ENCODE assay signal across 29 cellular contexts in the genomic region with DNA sequence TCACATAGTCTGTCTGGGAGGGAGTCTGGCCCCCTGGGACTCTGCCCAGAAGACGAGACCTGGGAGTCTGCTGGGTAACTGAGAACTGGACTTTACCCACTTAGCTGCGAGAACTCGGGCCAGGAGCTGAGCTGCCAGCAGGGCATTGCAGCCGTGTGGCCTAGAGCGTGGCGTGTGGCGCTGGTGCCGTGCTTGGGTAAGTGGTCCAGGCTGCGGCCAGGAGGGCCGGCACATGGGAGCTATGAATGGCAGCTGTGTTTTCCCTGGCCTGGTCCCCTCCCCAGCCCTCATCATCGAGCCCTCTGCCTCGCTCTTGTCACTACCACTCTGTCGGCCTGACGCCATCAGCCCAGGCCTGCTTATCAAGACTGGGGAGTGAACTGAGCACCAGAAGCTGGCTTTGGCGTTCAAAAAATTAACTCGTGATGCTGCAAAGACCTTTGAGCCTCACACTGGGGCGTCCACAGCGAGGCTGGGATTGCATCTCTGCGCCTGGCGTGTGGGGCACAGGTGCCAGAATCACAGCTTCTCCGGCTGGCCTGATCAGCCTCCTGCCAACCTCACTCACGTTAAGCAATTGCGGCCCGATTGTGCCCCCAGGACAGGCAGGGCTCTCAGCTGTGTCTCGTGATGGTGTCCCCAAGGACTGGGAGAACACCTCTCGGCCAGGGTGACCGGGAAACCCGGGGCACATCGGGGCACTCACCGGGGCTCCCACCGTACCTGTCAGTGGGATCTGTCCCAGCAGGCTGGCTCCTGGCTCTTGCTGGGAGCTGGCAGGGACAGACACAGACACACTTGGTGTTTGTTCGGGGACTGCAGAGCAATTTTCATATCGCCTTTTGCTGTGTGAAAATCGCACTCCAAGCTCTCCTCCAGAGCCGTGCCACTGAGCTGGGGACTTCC.
A peak's percentile ranks its signal among the peaks of the same experiment; 100 is the strongest.
DNase-seq lines count a peak whose midpoint lies in the region; ATAC-seq, FAIRE-seq and TF ChIP-seq lines count a peak whose summit lies in the region.
"Had no signal": no experiment of that assay in that cellular context is flagged by ENCODE, and none has a peak within 500 bp of the region (broad histone marks: within the 10 kb centered on the region; RNA-seq: fewer than 3 reads in every experiment).

No MANE protein-coding gene starts in this region.

- no peak overlapping the region for H3K9ac ChIP-seq in H1 (replicated peaks in 1 of 4; ENCODE audit: extremely low read depth in 1 of 4, low read depth in 3 of 4, low read length in 3 of 4)
- H3K9ac ChIP-seq in neuronal stem cell (ENCODE audit: low read depth, low read length, poor library complexity): peak overlapping the region; percentile 68
- H3K9ac ChIP-seq in neural progenitor cell: no peak overlapping the region

- H2AFZ ChIP-seq in H1 (ENCODE audit: low read length) (no peak overlapping the region), neuronal stem cell (ENCODE audit: low read length) (no peak overlapping the region), neural progenitor cell (replicated peaks) (no peak overlapping the region)

- no peaks in the 10 kb centered on the region; a peak in 1 of 8 replicates for H3K36me3 ChIP-seq in H1 (ENCODE audit: control insufficient read depth in 2 of 4, insufficient read depth in 4 of 4, low read length in 3 of 4)
- peaks cover 7 to 62% of the 10 kb centered on the region in 2 donors for H3K36me3 ChIP-seq in neuronal stem cell (replicated peaks in 1 of 2; ENCODE audit: control insufficient read depth in 2 of 2, insufficient read depth in 2 of 2, low read length in 2 of 2)
- no peaks in the 10 kb centered on the region for H3K36me3 ChIP-seq in neural progenitor cell
- H3K36me3 ChIP-seq: transverse colon had no signal

- H3K27ac ChIP-seq in H1 (ENCODE audit: low read depth, low read length): no peak overlapping the region; the same call in 1 of the 2 replicates
- H3K27ac ChIP-seq in right cardiac atrium (ENCODE audit: low read length): peak overlapping the region; percentile 17
- H3K27ac ChIP-seq in neuronal stem cell (replicated peaks; ENCODE audit: low read length): no peak overlapping the region
- H3K27ac ChIP-seq in neural progenitor cell: no peak overlapping the region
- H3K27ac ChIP-seq: esophagus squamous epithelium, transverse colon had no signal

- peaks cover 12% of the 10 kb centered on the region for H3K36me3 Mint-ChIP-seq in neural progenitor cell

- peaks cover 2% of the 10 kb centered on the region for H3K27me3 Mint-ChIP-seq in neural progenitor cell (ENCODE audit: insufficient read depth, low read depth)
- H3K27me3 Mint-ChIP-seq: dendritic cell treated with granulocyte-macrophage colony-stimulating factor and Interleukin-4, amounts not matched to agents 40 ng/mL and 50 ng/mL, for 4 days; progenitor cell of endocrine pancreas; stimulated activated naive CD8-positive, alpha-beta T cell treated with anti-CD3 and anti-CD28 coated beads, Interleukin-15, amount 100 ng/mL, for 72 hours had no signal

- no peak for FAIRE-seq in H1 (lab: Jason Lieb, UNC)
- FAIRE-seq: A204.1, K562 had no signal

- H2BK15ac ChIP-seq in H1 (ENCODE audit: low read length) (no peak overlapping the region), neuronal stem cell (ENCODE audit: low read length) (no peak overlapping the region)

- DNase-seq in C1 segment of cervical spinal cord (lab: John Stamatoyannopoulos, UW) (peak in 10 of 14 donors; percentile 9 to 76 (median 31)), H1 (ENCODE audit: low read depth in 1 of 2, low spot score in 2 of 2) (no peak), right cardiac atrium (peak; percentile 71 to 88 (median 81)), neuronal stem cell (ENCODE audit: low spot score) (no peak), NCI-H2029 (lab: John Stamatoyannopoulos, UW) (no peak), neural progenitor cell (ENCODE audit: low spot score) (no peak)
- DNase-seq: activated CD4-positive, alpha-beta T cell treated with anti-CD3 and anti-CD28 coated beads, Interleukin-2, amount 50 U/mL, for 1 hour; activated naive CD4-positive, alpha-beta T cell treated with Interleukin-2 at 50 U/mL for 16 hours; adrenal gland; CD8-positive, alpha-beta T cell; DMS 273 treated with DMSO at 0.1 percent for 48 hours; esophagus squamous epithelium; foreskin melanocyte; islet precursor cell; mammary epithelial cell; NCI-H2081; NCI-H2227 treated with DMSO at 0.1 percent for 48 hours; NCI-H69; stimulated activated CD4-positive, alpha-beta T cell treated with anti-CD3 and anti-CD28 coated beads, Interleukin-15, amount 100 ng/mL, for 24 hours; stimulated activated naive CD8-positive, alpha-beta T cell treated with anti-CD3 and anti-CD28 coated beads, Interleukin-15, amount 100 ng/mL, for 72 hours; SW 1271; T-helper 9 cell; transverse colon had no signal

- H2BK120ac ChIP-seq in H1 (replicated peaks; ENCODE audit: low read depth, low read length): no peak overlapping the region
- H2BK120ac ChIP-seq in neuronal stem cell (ENCODE audit: low read depth, low read length): peak overlapping the region; percentile 7

- POLR2A ChIA-PET in H1 (lab: Charles Lee; ENCODE audit: partially characterized antibody): interaction anchor here (0.7 kb wide), 1 partner anchor 534 kb away, joined by 3 read pairs; no protein-coding TSS in a partner anchor

- H3K14ac ChIP-seq in H1 (ENCODE audit: insufficient read length): no peak overlapping the region
- H3K14ac ChIP-seq in neuronal stem cell (ENCODE audit: low read length): no peak overlapping the region

- H4K8ac ChIP-seq in H1 (ENCODE audit: extremely low read depth, insufficient read depth, low read length) (peak overlapping the region; percentile 42; the same call in 1 of the 2 replicates), neuronal stem cell (ENCODE audit: low read depth, low read length) (no peak overlapping the region)

- H3K27ac Mint-ChIP-seq in neural progenitor cell: no peak overlapping the region
- H3K27ac Mint-ChIP-seq: CD8-positive, alpha-beta T cell; dendritic cell treated with granulocyte-macrophage colony-stimulating factor and Interleukin-4, amounts not matched to agents 40 ng/mL and 50 ng/mL, for 4 days; progenitor cell of endocrine pancreas had no signal

- H3K23ac ChIP-seq in H1 (ENCODE audit: insufficient read length) (no peak overlapping the region), neuronal stem cell (ENCODE audit: low read depth, low read length, poor library complexity) (peak overlapping the region; percentile 62)

- H3K4me1 ChIP-seq in H1 (replicated peaks in 1 of 4; ENCODE audit: control insufficient read depth in 3 of 4, insufficient read depth in 4 of 4, low read length in 3 of 4) (peaks cover 0 to 6% (median 0%) of the 10 kb centered on the region in 4 experiments; a peak in 3 of 7 replicates), right cardiac atrium (ENCODE audit: control insufficient read depth, insufficient read depth, low read length) (no peaks in the 10 kb centered on the region), neuronal stem cell (ENCODE audit: control insufficient read depth in 2 of 2, insufficient read depth in 1 of 2, low read depth in 1 of 2, low read length in 2 of 2) (peaks cover 7 to 11% of the 10 kb centered on the region in 2 donors), neural progenitor cell (peaks cover 14% of the 10 kb centered on the region)
- H3K4me1 ChIP-seq: transverse colon had no signal

- H3K4ac ChIP-seq in H1 (replicated peaks; ENCODE audit: insufficient read length, low read depth, low read length): no peak overlapping the region
- no peak overlapping the region for H3K4ac ChIP-seq in neuronal stem cell (ENCODE audit: low read length)

- intact Hi-C loops in right cardiac atrium (cut with DNase I): loop anchor here in 2 of 4 donors (5.0 to 10.0 kb wide), 2 partner anchors 80 to 87 kb away; no protein-coding TSS in a partner anchor

- H4K91ac ChIP-seq in H1 (replicated peaks; ENCODE audit: insufficient read length, low read length): no peak overlapping the region
- no peak overlapping the region for H4K91ac ChIP-seq in neuronal stem cell (ENCODE audit: low read depth, low read length, poor library complexity)

- H3K18ac ChIP-seq in H1 (ENCODE audit: extremely low read depth, low read length) (no peak overlapping the region), neuronal stem cell (ENCODE audit: low read length) (peak overlapping the region; percentile 13)

- peaks cover 4% of the 10 kb centered on the region for H3F3A ChIP-seq in neural progenitor cell (ENCODE audit: low read depth)

- 0 out of 2 replicates have a peak, but pooled peaks cover 2% of the 10 kb centered on the region for H3K79me1 ChIP-seq in H1 (ENCODE audit: low read depth, low read length)
- H3K79me1 ChIP-seq in neuronal stem cell (ENCODE audit: low read depth, low read length): peaks cover 7% of the 10 kb centered on the region

- no peak overlapping the region for H2AK5ac ChIP-seq in H1 (ENCODE audit: low read depth, low read length)
- H2AK5ac ChIP-seq in neuronal stem cell (ENCODE audit: low read depth, low read length): no peak overlapping the region

- no peaks in the 10 kb centered on the region for H3K27me3 ChIP-seq in H1 (replicated peaks in 1 of 4; ENCODE audit: control insufficient read depth in 3 of 4, extremely low read depth in 1 of 4, insufficient read depth in 3 of 4, low read length in 3 of 4)
- H3K27me3 ChIP-seq in right cardiac atrium (ENCODE audit: control insufficient read depth, insufficient read depth): no peaks in the 10 kb centered on the region
- H3K27me3 ChIP-seq in neuronal stem cell (ENCODE audit: control insufficient read depth in 3 of 3, insufficient read depth in 3 of 3, low read depth in 1 of 3, low read length in 3 of 3): no peaks in the 10 kb centered on the region
- H3K27me3 ChIP-seq in neural progenitor cell: no peaks in the 10 kb centered on the region
- H3K27me3 ChIP-seq: adrenal gland, esophagus squamous epithelium, transverse colon had no signal

- H4K20me1 ChIP-seq in H1 (replicated peaks in 1 of 2; ENCODE audit: control insufficient read depth in 1 of 2, insufficient read depth in 2 of 2, low read length in 2 of 2): peaks cover 0 to 7% of the 10 kb centered on the region in 2 experiments
- peaks cover 20% of the 10 kb centered on the region for H4K20me1 ChIP-seq in neural progenitor cell (ENCODE audit: low read depth)

- H3K56ac ChIP-seq in H1 (replicated peaks; ENCODE audit: insufficient read length, low read depth, low read length): no peak overlapping the region

- no peak overlapping the region for H3K4me3 Mint-ChIP-seq in neural progenitor cell
- H3K4me3 Mint-ChIP-seq: CD8-positive, alpha-beta T cell; dendritic cell treated with granulocyte-macrophage colony-stimulating factor and Interleukin-4, amounts not matched to agents 40 ng/mL and 50 ng/mL, for 4 days; stimulated activated naive CD8-positive, alpha-beta T cell treated with anti-CD3 and anti-CD28 coated beads, Interleukin-15, amount 100 ng/mL, for 72 hours had no signal

- H3K4me1 Mint-ChIP-seq in neural progenitor cell: peaks cover 22% of the 10 kb centered on the region
- H3K4me1 Mint-ChIP-seq: stimulated activated naive CD8-positive, alpha-beta T cell treated with anti-CD3 and anti-CD28 coated beads, Interleukin-15, amount 100 ng/mL, for 72 hours had no signal

- no peak overlapping the region for H3K4me3 ChIP-seq in H1 (ENCODE audit: extremely low read depth in 1 of 4, insufficient read depth in 2 of 4, low read depth in 3 of 4, low read length in 4 of 4)
- H3K4me3 ChIP-seq in right cardiac atrium (ENCODE audit: low read length): no peak overlapping the region
- no peak overlapping the region for H3K4me3 ChIP-seq in neuronal stem cell (ENCODE audit: low read length in 2 of 2)
- no peak overlapping the region for H3K4me3 ChIP-seq in neural progenitor cell
- H3K4me3 ChIP-seq: adrenal gland, esophagus squamous epithelium, K562, transverse colon had no signal

- TF ChIP-seq EP300 in H1 (IDR thresholded peaks at IDR 0.05; ENCODE audit: borderline replicate concordance in 1 of 2, low read depth in 2 of 2, low read length in 2 of 2): no peak

- H3K9me3 Mint-ChIP-seq in neural progenitor cell: no peaks in the 10 kb centered on the region
- H3K9me3 Mint-ChIP-seq: CD8-positive, alpha-beta T cell; dendritic cell treated with granulocyte-macrophage colony-stimulating factor and Interleukin-4, amounts not matched to agents 40 ng/mL and 50 ng/mL, for 4 days; stimulated activated naive CD8-positive, alpha-beta T cell treated with anti-CD3 and anti-CD28 coated beads, Interleukin-15, amount 100 ng/mL, for 72 hours had no signal

- H3K9me3 ChIP-seq in H1 (ENCODE audit: insufficient read depth in 2 of 2, low read depth in 1 of 2, low read length in 1 of 2) (no peaks in the 10 kb centered on the region), right cardiac atrium (ENCODE audit: control insufficient read depth, low read length) (no peaks in the 10 kb centered on the region), neuronal stem cell (replicated peaks in 1 of 2; ENCODE audit: control insufficient read depth in 2 of 2, insufficient read depth in 1 of 2, low read depth in 1 of 2, low read length in 2 of 2) (no peaks in the 10 kb centered on the region), neural progenitor cell (ENCODE audit: low read depth) (no peaks in the 10 kb centered on the region)
- H3K9me3 ChIP-seq: adrenal gland, esophagus squamous epithelium, transverse colon had no signal

- TF ChIP-seq CTCF in H1 (IDR thresholded peaks at IDR 0.05; ENCODE audit: control extremely low read depth in 1 of 3, insufficient read depth in 1 of 3, low read depth in 1 of 3, low read length in 3 of 3) (no peak), neural progenitor cell (IDR thresholded peaks at IDR 0.05) (no peak)

- H2BK5ac ChIP-seq in H1 (ENCODE audit: low read depth, low read length): no peak overlapping the region
- no peak overlapping the region for H2BK5ac ChIP-seq in neuronal stem cell (ENCODE audit: low read length)

- no peak for TF ChIP-seq RAD21 in H1 (IDR thresholded peaks at IDR 0.05 in 1 of 2, conservative IDR thresholded peaks at IDR 0.05 in 1 of 2; ENCODE audit: low read depth in 2 of 2, low read length in 2 of 2)

- CTCF ChIA-PET in H1 (lab: Charles Lee; ENCODE audit: partially characterized antibody): interaction anchor here (0.5 to 8.4 kb wide), 15 partner anchors 12 to 494 kb away, joined by 3 to 97 read pairs (median 4); no protein-coding TSS in a partner anchor

- no peaks in the 10 kb centered on the region for H3K79me2 ChIP-seq in H1 (ENCODE audit: control insufficient read depth in 1 of 2, insufficient read depth in 2 of 2, low read length in 2 of 2)
- no peaks in the 10 kb centered on the region for H3K79me2 ChIP-seq in neural progenitor cell (ENCODE audit: low read depth)

- no peak overlapping the region for H2BK20ac ChIP-seq in H1 (ENCODE audit: low read length)

- H3K23me2 ChIP-seq in H1 (ENCODE audit: low read depth, low read length): no peaks in the 10 kb centered on the region

- H4K5ac ChIP-seq in H1 (ENCODE audit: insufficient read length, low read depth, low read length): no peak overlapping the region

- ATAC-seq in right cardiac atrium (peak; percentile 60 to 61), GM19455 (IDR thresholded peaks at IDR 0.05; ENCODE audit: unreplicated experiment) (no peak), HG02870 (IDR thresholded peaks at IDR 0.05; ENCODE audit: unreplicated experiment) (no peak)
- ATAC-seq: CD8-positive, alpha-beta T cell; K562; stimulated activated naive CD8-positive, alpha-beta T cell treated with anti-CD3 and anti-CD28 coated beads, Interleukin-15, amount 100 ng/mL, for 72 hours had no signal

- WGBS in H1 (ENCODE audit: extremely low coverage in 1 of 2, insufficient coverage in 1 of 2, insufficient read length in 1 of 2, insufficient replicate concordance in 2 of 2, low coverage in 1 of 2, low lambda C conversion rate in 2 of 2, missing lambda C conversion rate in 1 of 2), 2 experiments: 91% methylated on average over 30 of the region's 35 CpGs; no CpG with 5 or more reads in 1 of the 2 experiments
- 65% methylated on average over 35 of the region's 35 CpGs for WGBS in right cardiac atrium
- no CpG with 5 or more reads among the region's 35 CpGs for WGBS in neuronal stem cell (ENCODE audit: extremely low coverage in 2 of 2, insufficient read length in 2 of 2, insufficient replicate concordance in 1 of 2), 2 donors

- no peak for TF ChIP-seq POLR2A in H1 (IDR thresholded peaks at IDR 0.05; ENCODE audit: control extremely low read depth in 1 of 2, low read depth in 2 of 2, low read length in 2 of 2)

- H3K4me2 ChIP-seq in H1 (ENCODE audit: insufficient read depth in 1 of 2, low read depth in 2 of 2, low read length in 2 of 2) (no peak overlapping the region), neuronal stem cell (ENCODE audit: insufficient read depth, low read length, poor library complexity, severe bottlenecking) (no peak overlapping the region), neural progenitor cell (no peak overlapping the region)

- H2BK12ac ChIP-seq in H1 (ENCODE audit: low read depth, low read length) (no peak overlapping the region), neuronal stem cell (ENCODE audit: low read length) (peak overlapping the region; percentile 52)

Comparison
In these comparisons a context has a peak if more than half of its experiments do, and no peak if none do; other contexts are left out.
1. DNase-seq: peak in C1 segment of cervical spinal cord (10 of 14) and right cardiac atrium (3 of 3); none in H1 (0 of 2), neuronal stem cell (single experiment), NCI-H2029 (single experiment) and neural progenitor cell (single experiment).
2. ATAC-seq: peak in right cardiac atrium (2 of 2); none in GM19455 (single experiment) and HG02870 (single experiment).